1 cellular context compared by ENCODE assay signal in genomic region chr1:145917595-145917994, GRCh38.
TF ChIP-seq lines count a peak whose summit lies in the region.

No MANE protein-coding gene starts in this region.

TF ChIP-seq in WTC11, 78 proteins besides CTCF, POLR2A, EP300 and RAD21 (continued from another document):
- no peak for TF ChIP-seq ATF2 (CRISPR knock-in tag; IDR thresholded peaks at IDR 0.05; ENCODE audit: borderline replicate concordance, low read depth)
- TF ChIP-seq PRRX2 (CRISPR knock-in tag; IDR thresholded peaks at IDR 0.05): no peak
- no peak for TF ChIP-seq PREB (CRISPR knock-in tag; IDR thresholded peaks at IDR 0.05; ENCODE audit: borderline replicate concordance)
- TF ChIP-seq ZMAT4 (CRISPR knock-in tag; IDR thresholded peaks at IDR 0.05): no peak
- no peak for TF ChIP-seq ZNF671 (CRISPR knock-in tag; IDR thresholded peaks at IDR 0.05)
- TF ChIP-seq MXD4 (CRISPR knock-in tag; IDR thresholded peaks at IDR 0.05; ENCODE audit: borderline replicate concordance): no peak
- no peak for TF ChIP-seq ARID4B (CRISPR knock-in tag; IDR thresholded peaks at IDR 0.05; ENCODE audit: borderline replicate concordance)
